Comparison of ENCODE assay signal across 15 cellular contexts in genomic region chr1:44266400-44267344, GRCh38.
"Had no signal": no experiment of that assay in that cellular context is flagged by ENCODE, and none has a peak within 500 bp of the region (broad histone marks: within the 10 kb centered on the region; RNA-seq: fewer than 3 reads in every experiment).

No MANE protein-coding gene starts in this region.

- H3K9me3 ChIP-seq: ascending aorta, breast epithelium, gastrocnemius medialis, testis had no signal

- H3K36me3 ChIP-seq: breast epithelium, gastrocnemius medialis had no signal

- DNase-seq: activated CD4-positive, alpha-beta memory T cell treated with anti-CD3 and anti-CD28 coated beads for 36 hours; activated CD4-positive, alpha-beta T cell treated with anti-CD3 and anti-CD28 coated beads for 36 hours; activated CD8-positive, alpha-beta memory T cell treated with anti-CD3 and anti-CD28 coated beads, Interleukin-2, amount 10 ng/mL, durations not matched to agents 7 days and 5 days; activated naive CD4-positive, alpha-beta T cell treated with anti-CD3 and anti-CD28 coated beads, Interleukin-2, amount 10 ng/mL, durations not matched to agents 7 days and 5 days; activated T-cell treated with anti-CD3 and anti-CD28 coated beads, Interleukin-2, amount 50 U/mL, for 24 hours; dorsolateral prefrontal cortex; endodermal cell; gastrocnemius medialis; islet precursor cell; right cardiac atrium; stimulated activated naive CD8-positive, alpha-beta T cell treated with anti-CD3 and anti-CD28 coated beads, Interleukin-15, amount 100 ng/mL, for 72 hours; T-helper 17 cell; testis had no signal

- H3K27me3 ChIP-seq: ascending aorta, breast epithelium, dorsolateral prefrontal cortex, gastrocnemius medialis, testis had no signal

- H3K4me3 ChIP-seq: ascending aorta, breast epithelium, dorsolateral prefrontal cortex, gastrocnemius medialis, testis had no signal

- H3K27ac ChIP-seq: ascending aorta, breast epithelium, gastrocnemius medialis, testis had no signal

- ATAC-seq: activated CD4-positive, alpha-beta T cell treated with anti-CD3 and anti-CD28 coated beads for 36 hours; activated CD8-positive, alpha-beta memory T cell treated with anti-CD3 and anti-CD28 coated beads, Interleukin-2, amount 10 ng/mL, durations not matched to agents 7 days and 5 days; gastrocnemius medialis; stimulated activated naive CD8-positive, alpha-beta T cell treated with anti-CD3 and anti-CD28 coated beads, Interleukin-15, amount 100 ng/mL, for 72 hours; T-helper 17 cell had no signal

- H3K4me1 ChIP-seq: ascending aorta, breast epithelium, gastrocnemius medialis, testis had no signal
